ENCODE assay signal across 17 cellular contexts in genomic region chr10:11538834-11539190, GRCh38.
A peak's percentile ranks its signal among the peaks of the same experiment; 100 is the strongest.
DNase-seq lines count a peak whose midpoint lies in the region; ATAC-seq and TF ChIP-seq lines count a peak whose summit lies in the region.
"Had no signal": no experiment of that assay in that cellular context is flagged by ENCODE, and none has a peak within 500 bp of the region (broad histone marks: within the 10 kb centered on the region; RNA-seq: fewer than 3 reads in every experiment).

No MANE protein-coding gene starts in this region.

- H3K27ac Mint-ChIP-seq in Calu3 (ENCODE audit: unreplicated experiment) (peak overlapping the region; percentile 57), activated B cell treated with CpG ODN at 0.5 μM for 24 hours (peak overlapping the region; percentile 76), naive B cell (peak overlapping the region; percentile 16 to 91 (median 76))
- H3K27ac Mint-ChIP-seq: activated naive CD4-positive, alpha-beta T cell treated with anti-CD3 and anti-CD28 coated beads for 36 hours had no signal

- ATAC-seq in HG02610 (IDR thresholded peaks at IDR 0.05; ENCODE audit: unreplicated experiment) (peak; percentile 13), activated B cell treated with CpG ODN at 0.5 μM for 24 hours (ENCODE audit: low read depth) (no peak), naive B cell (ENCODE audit: low read depth in 2 of 2) (no peak), HG02885 (IDR thresholded peaks at IDR 0.05; ENCODE audit: poor library complexity, unreplicated experiment) (no peak), HG02798 (IDR thresholded peaks at IDR 0.05; ENCODE audit: poor library complexity, unreplicated experiment) (no peak)
- ATAC-seq: body of pancreas had no signal

- H3K9me3 Mint-ChIP-seq in Calu3 (ENCODE audit: low read depth, unreplicated experiment) (no peaks in the 10 kb centered on the region), activated B cell treated with CpG ODN at 0.5 μM for 24 hours (no peaks in the 10 kb centered on the region), naive B cell (no peaks in the 10 kb centered on the region)
- H3K9me3 Mint-ChIP-seq: activated naive CD4-positive, alpha-beta T cell treated with anti-CD3 and anti-CD28 coated beads for 36 hours had no signal

- BruUV-seq in Calu3 (replicated peaks; lab: Mats Ljungman, UMichigan) = no TSS peak

- CTCF ChIA-PET in Calu3 (lab: Charles Lee) = interaction anchor here (1.5 to 2.0 kb wide), 2 partner anchors 13 to 69 kb away, joined by 4 read pairs; no protein-coding TSS in a partner anchor
- CTCF ChIA-PET in activated B cell treated with CpG ODN at 0.5 μM for 24 hours (lab: Charles Lee) = interaction anchor here (1.4 kb wide), 1 partner anchor 69 kb away, joined by 4 read pairs; no protein-coding TSS in a partner anchor
- CTCF ChIA-PET in RWPE1 (lab: Yijun Ruan, JAX) = no interaction called here

- no peak overlapping the region for H3K4me3 Mint-ChIP-seq in Calu3 (ENCODE audit: low read depth, unreplicated experiment)
- H3K4me3 Mint-ChIP-seq in activated B cell treated with CpG ODN at 0.5 μM for 24 hours = peak overlapping the region; percentile 50
- H3K4me3 Mint-ChIP-seq in naive B cell = peak overlapping the region; percentile 22 to 64 (median 54)
- H3K4me3 Mint-ChIP-seq: activated naive CD4-positive, alpha-beta T cell treated with anti-CD3 and anti-CD28 coated beads for 36 hours had no signal

- TF ChIP-seq CTCF in Calu3 (IDR thresholded peaks at IDR 0.05; ENCODE audit: unreplicated experiment) = no peak
- TF ChIP-seq CTCF in activated B cell treated with CpG ODN at 0.5 μM for 24 hours (IDR thresholded peaks at IDR 0.05) = no peak
- TF ChIP-seq CTCF in RWPE1 (conservative IDR thresholded peaks at IDR 0.05; ENCODE audit: low read depth) = no peak

- H3K4me1 Mint-ChIP-seq in Calu3 (ENCODE audit: low read depth, unreplicated experiment) (peaks cover 28% of the 10 kb centered on the region), activated B cell treated with CpG ODN at 0.5 μM for 24 hours (peaks cover 81% of the 10 kb centered on the region), naive B cell (peaks cover 48 to 75% (median 74%) of the 10 kb centered on the region in 3 donors)

- no peaks in the 10 kb centered on the region for H3K27me3 Mint-ChIP-seq in Calu3 (ENCODE audit: unreplicated experiment)
- no peaks in the 10 kb centered on the region for H3K27me3 Mint-ChIP-seq in activated B cell treated with CpG ODN at 0.5 μM for 24 hours
- H3K27me3 Mint-ChIP-seq in naive B cell = no peaks in the 10 kb centered on the region

- H3K36me3 Mint-ChIP-seq in Calu3 (ENCODE audit: insufficient read depth, unreplicated experiment) (no peaks in the 10 kb centered on the region), activated B cell treated with CpG ODN at 0.5 μM for 24 hours (ENCODE audit: low read depth) (peaks cover 1% of the 10 kb centered on the region), naive B cell (peaks cover 0 to 10% of the 10 kb centered on the region in 2 donors)

- POLR2A ChIA-PET in activated B cell treated with CpG ODN at 0.5 μM for 24 hours (lab: Charles Lee) = interaction anchor here (0.6 to 1.2 kb wide), 4 partner anchors 8 to 139 kb away, joined by 3 to 7 read pairs (median 4); no protein-coding TSS in a partner anchor
- POLR2A ChIA-PET in RWPE1 (lab: Yijun Ruan, JAX; ENCODE audit: low non-redundant PET) = no interaction called here

- no peak for DNase-seq in Calu3
- DNase-seq in activated B cell treated with CpG ODN at 0.5 μM for 24 hours = no peak
- DNase-seq in naive B cell = no peak
- no peak for DNase-seq in RWPE1 (ENCODE audit: low spot score)
- DNase-seq: activated CD4-positive, alpha-beta T cell treated with anti-CD3 and anti-CD28 coated beads, Interleukin-2, amount 50 U/mL, for 4 hours; activated T-cell treated with anti-CD3 and anti-CD28 coated beads for 4 hours; body of pancreas; NCI-H2029 treated with DMSO at 0.1 percent for 48 hours; stimulated activated CD4-positive, alpha-beta T cell treated with anti-CD3 and anti-CD28 coated beads, Interleukin-4, amount 100 ng/mL, for 1 hour had no signal

- no peak overlapping the region; the same call in 1 of the 2 replicates for H3K27ac ChIP-seq in RWPE1
- H3K27ac ChIP-seq: body of pancreas, C4-2B, coronary artery, parathyroid adenoma, thoracic aorta had no signal

- intact Hi-C loops in Calu3 (cut with micrococcal nuclease; ENCODE audit: unreplicated experiment) (no loop called here), activated B cell treated with CpG ODN at 0.5 μM for 24 hours (cut with micrococcal nuclease) (loop anchor here (1.0 kb wide), 2 partner anchors 8 to 9 kb away; no protein-coding TSS in a partner anchor)
